Comparison of ENCODE assay signal across 8 cellular contexts in the genomic region with DNA sequence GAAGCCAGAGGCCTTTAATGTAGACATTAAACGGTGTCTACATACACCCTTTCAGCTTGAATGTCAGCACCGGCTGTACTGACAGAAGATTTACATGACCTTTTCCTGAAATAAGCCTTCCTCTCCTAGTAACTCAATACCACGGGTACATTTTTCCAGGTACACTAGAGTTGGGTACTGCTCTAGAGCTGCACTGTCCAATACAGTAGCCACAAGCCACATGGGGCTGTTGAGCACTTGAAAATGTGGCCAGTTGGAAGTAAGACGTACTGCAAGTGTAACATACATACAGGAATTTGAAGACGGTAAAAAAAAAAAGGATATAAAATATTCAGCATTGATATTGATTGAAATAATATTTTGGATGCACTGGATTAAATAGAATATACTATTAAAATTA. TPM values are rescaled to one million over a fixed set of nuclear protein-coding genes. Genes with fewer than 3 reads are reported as not detected.
DNase-seq lines count a peak whose midpoint lies in the region; TF ChIP-seq lines count a peak whose summit lies in the region.
"Not testable (repeated sequence)": the region's sequence is repeated elsewhere in the genome, so short reads cannot be mapped to it uniquely, and the experiment has no call there.

No MANE protein-coding gene starts in this region.

- CTCF ChIA-PET in Calu3 (lab: Charles Lee) = interaction anchor here (1.3 kb wide), 1 partner anchor 136 kb away, joined by 4 read pairs; no protein-coding TSS in a partner anchor
- CTCF ChIA-PET in activated CD4-positive, alpha-beta T cell treated with anti-CD3 and anti-CD28 coated beads, Interleukin-2, amount 10 ng/mL, durations not matched to agents 7 days and 5 days (lab: Charles Lee) = interaction anchor here (0.6 to 1.6 kb wide), 2 partner anchors 9 to 178 kb away, joined by 3 read pairs; no protein-coding TSS in a partner anchor

- not testable (repeated sequence) for H3K36me3 Mint-ChIP-seq in Calu3 (ENCODE audit: insufficient read depth, unreplicated experiment); IgD-negative memory B cell; activated CD4-positive, alpha-beta T cell treated with anti-CD3 and anti-CD28 coated beads, Interleukin-2, amount 10 ng/mL, durations not matched to agents 7 days and 5 days (ENCODE audit: low read depth)

- H3K4me3 Mint-ChIP-seq in Calu3 (ENCODE audit: low read depth, unreplicated experiment) = peak overlapping the region; percentile 70
- peak overlapping the region in 2 of 4 donors; percentile 39 to 64 for H3K4me3 Mint-ChIP-seq in IgD-negative memory B cell
- H3K4me3 Mint-ChIP-seq in activated CD4-positive, alpha-beta T cell treated with anti-CD3 and anti-CD28 coated beads, Interleukin-2, amount 10 ng/mL, durations not matched to agents 7 days and 5 days = peak overlapping the region; percentile 57

- not testable (repeated sequence) for H3K9ac ChIP-seq in iPS-20b (ENCODE audit: low read depth, low read length)

- POLR2A ChIA-PET in activated CD4-positive, alpha-beta T cell treated with anti-CD3 and anti-CD28 coated beads, Interleukin-2, amount 10 ng/mL, durations not matched to agents 7 days and 5 days (lab: Charles Lee) = not testable (repeated sequence)

- H3K27ac ChIP-seq in breast epithelium (peak overlapping the region in 1 of 2 donors; percentile 54), neutrophil (peak overlapping the region; percentile 82), tibial nerve (peak overlapping the region in 3 of 4 donors; percentile 56 to 77 (median 72))
- H3K27ac ChIP-seq in iPS-20b (ENCODE audit: low read length) = not testable (repeated sequence)

- not testable (repeated sequence) for TF ChIP-seq POLR2A in breast epithelium (IDR thresholded peaks at IDR 0.05); tibial nerve (IDR thresholded peaks at IDR 0.05)

- not testable (repeated sequence) for H3K9me3 ChIP-seq in breast epithelium; iPS-20b (ENCODE audit: insufficient read depth, low read depth, low read length); neutrophil; tibial nerve

- intact Hi-C loops in Calu3 (cut with micrococcal nuclease; ENCODE audit: unreplicated experiment) = loop anchor here (10.0 kb wide), 1 partner anchor 140 kb away; no protein-coding TSS in a partner anchor
- intact Hi-C loops in breast epithelium (cut with DNase I; ENCODE audit: low total_unique reads) = loop anchor here (10.0 kb wide), 1 partner anchor 140 kb away; no protein-coding TSS in a partner anchor

- not testable (repeated sequence) for H3K4me1 ChIP-seq in breast epithelium; iPS-20b (ENCODE audit: insufficient read depth, low read length)
- peaks cover 19 to 20% of the 10 kb centered on the region in 2 experiments for H3K4me1 ChIP-seq in neutrophil (ENCODE audit: control insufficient read depth in 1 of 2, insufficient read depth in 1 of 2, low read depth in 1 of 2, low read length in 1 of 2)
- H3K4me1 ChIP-seq in tibial nerve = peaks cover 0 to 25% (median 6%) of the 10 kb centered on the region in 4 donors

- H3K4me1 Mint-ChIP-seq in Calu3 (ENCODE audit: low read depth, unreplicated experiment) = peaks cover 10% of the 10 kb centered on the region
- H3K4me1 Mint-ChIP-seq in IgD-negative memory B cell = peaks cover 33 to 45% (median 42%) of the 10 kb centered on the region in 3 donors
- peaks cover 73% of the 10 kb centered on the region for H3K4me1 Mint-ChIP-seq in activated CD4-positive, alpha-beta T cell treated with anti-CD3 and anti-CD28 coated beads, Interleukin-2, amount 10 ng/mL, durations not matched to agents 7 days and 5 days

- WGBS in tibial nerve, 2 donors = 58 to 75% methylated on average over 5 of the region's 5 CpGs

- not testable (repeated sequence) for H3K9me3 Mint-ChIP-seq in Calu3 (ENCODE audit: low read depth, unreplicated experiment); IgD-negative memory B cell; activated CD4-positive, alpha-beta T cell treated with anti-CD3 and anti-CD28 coated beads, Interleukin-2, amount 10 ng/mL, durations not matched to agents 7 days and 5 days

- not testable (repeated sequence) for H3K27me3 Mint-ChIP-seq in Calu3 (ENCODE audit: unreplicated experiment); IgD-negative memory B cell; activated CD4-positive, alpha-beta T cell treated with anti-CD3 and anti-CD28 coated beads, Interleukin-2, amount 10 ng/mL, durations not matched to agents 7 days and 5 days

- H3K27ac Mint-ChIP-seq in Calu3 (ENCODE audit: unreplicated experiment) = not testable (repeated sequence)
- peak overlapping the region; percentile 74 to 90 (median 80) for H3K27ac Mint-ChIP-seq in IgD-negative memory B cell
- H3K27ac Mint-ChIP-seq in activated CD4-positive, alpha-beta T cell treated with anti-CD3 and anti-CD28 coated beads, Interleukin-2, amount 10 ng/mL, durations not matched to agents 7 days and 5 days = peak overlapping the region; percentile 76

- BruUV-seq in Calu3 (replicated peaks; lab: Mats Ljungman, UMichigan) = not testable (repeated sequence)

- not testable (repeated sequence) for TF ChIP-seq CTCF in Calu3 (IDR thresholded peaks at IDR 0.05; ENCODE audit: unreplicated experiment); breast epithelium (IDR thresholded peaks at IDR 0.05); neutrophil (IDR thresholded peaks at IDR 0.05); tibial nerve (IDR thresholded peaks at IDR 0.05)

- not testable (repeated sequence) for DNase-seq in Calu3; activated CD4-positive, alpha-beta T cell treated with anti-CD3 and anti-CD28 coated beads, Interleukin-2, amount 10 ng/mL, durations not matched to agents 7 days and 5 days; breast epithelium (ENCODE audit: low spot score in 2 of 2); tibial nerve (ENCODE audit: low spot score in 2 of 2)
- DNase-seq in OCI-M1 (lab: John Stamatoyannopoulos, UW) = peak; percentile 69

- not testable (repeated sequence) for H3K27me3 ChIP-seq in breast epithelium, neutrophil, tibial nerve
- peaks cover 12% of the 10 kb centered on the region for H3K27me3 ChIP-seq in iPS-20b (ENCODE audit: insufficient read depth, low read length)

- H3K36me3 ChIP-seq in breast epithelium; iPS-20b (ENCODE audit: insufficient read depth, low read depth, low read length); neutrophil; tibial nerve: not testable (repeated sequence)

- peak overlapping the region in 2 of 3 donors; percentile 48 to 59 for H3K4me3 ChIP-seq in breast epithelium
- H3K4me3 ChIP-seq in iPS-20b (ENCODE audit: low read length) = peak overlapping the region; percentile 52; the same call in 1 of the 2 replicates
- H3K4me3 ChIP-seq in neutrophil (ENCODE audit: low read depth in 1 of 2, low read length in 1 of 2) = peak overlapping the region in 1 of 2 experiments; percentile 53
- H3K4me3 ChIP-seq in tibial nerve = peak overlapping the region in 3 of 4 donors; percentile 26 to 50 (median 37)

- TF ChIP-seq EP300 in tibial nerve (IDR thresholded peaks at IDR 0.05) = not testable (repeated sequence)

RNA-seq across cellular contexts. Expression of gene LRRC37A3, which starts 45.9 kb away (rescaled TPM):
- total RNA-seq in Calu3 (2022) = 34.1 and 37.4 TPM in 2 replicates
- polyA plus RNA-seq in IgD-negative memory B cell = 4.2 TPM
- 1 to 10 TPM; 6.5 to 7.8 TPM for total RNA-seq in activated CD4-positive, alpha-beta T cell treated with anti-CD3 and anti-CD28 coated beads, Interleukin-2, amount 10 ng/mL, durations not matched to agents 7 days and 5 days
- 10 to 100 TPM in 2 of 3 donors, 1 to 10 TPM in 1; 8.2 to 17.3 (median 14.7) TPM for total RNA-seq in breast epithelium
- 10 to 100 TPM in 2 of 4 donors, 1 to 10 TPM in 2; 7.0 to 20.5 (median 10.4) TPM for total RNA-seq in tibial nerve
